Comparison of ENCODE assay signal across 9 cellular contexts in the genomic region with DNA sequence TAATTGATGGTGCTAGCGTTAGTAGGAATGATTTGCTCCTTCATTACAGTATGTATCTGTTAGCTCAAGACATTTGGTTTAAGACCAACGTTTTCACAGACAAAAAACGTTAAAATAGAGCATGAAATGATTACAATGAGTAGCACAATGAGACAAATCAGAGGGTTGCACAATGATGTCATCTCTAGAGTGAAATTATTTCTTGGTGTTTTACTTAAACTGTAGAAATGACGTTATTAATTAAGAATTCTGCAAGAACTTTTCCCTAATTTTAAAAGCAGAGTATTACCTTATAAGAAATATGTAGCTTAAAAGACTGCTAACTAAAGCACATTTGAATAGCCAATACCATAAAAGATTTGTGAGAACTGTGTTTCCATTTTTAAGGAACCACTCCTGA.
"Had no signal": no experiment of that assay in that cellular context is flagged by ENCODE, and none has a peak within 500 bp of the region (broad histone marks: within the 10 kb centered on the region; RNA-seq: fewer than 3 reads in every experiment).

No MANE protein-coding gene starts in this region.

- DNase-seq: IMR-90, Karpas-422, Kasumi-1, KBM-7, KG1 had no signal

- FAIRE-seq: HTR-8/SVneo, K562 had no signal

- ATAC-seq: K562 had no signal

- H3K4me2 ChIP-seq: KMS-11 had no signal

- H3K9ac ChIP-seq: KMS-11 had no signal

- H3K27ac ChIP-seq: HL-60, KMS-11 had no signal

- H3K4me3 ChIP-seq: K562 had no signal
